Comparison of ENCODE assay signal across 8 cellular contexts in genomic region chr19:12786149-12786870, GRCh38. TPM values are rescaled to one million over a fixed set of nuclear protein-coding genes. Genes with fewer than 3 reads are reported as not detected.
DNase-seq lines count a peak whose midpoint lies in the region; ATAC-seq and TF ChIP-seq lines count a peak whose summit lies in the region.

No MANE protein-coding gene starts in this region.

- TF ChIP-seq POLR2A in GM18951 (IDR thresholded peaks at IDR 0.05; ENCODE audit: extremely low read depth, insufficient read depth, insufficient read length): peak; percentile 28
- peak in 1 of 2 donors; percentile 36 for TF ChIP-seq POLR2A in sigmoid colon (IDR thresholded peaks at IDR 0.05)

- H3K27me3 ChIP-seq in sigmoid colon: no peaks in the 10 kb centered on the region

- 9 to 27% methylated on average over 18 of the region's 18 CpGs for WGBS in sigmoid colon, 2 donors

- DNase-seq in SKM-1 (lab: John Stamatoyannopoulos, UW; ENCODE audit: unreplicated experiment) (peak; percentile 73), cardiac septum (ENCODE audit: low spot score) (peak; percentile 85), sigmoid colon (peak; percentile 83), activated gamma-delta T cell treated with Interleukin-2 at 50 U/mL for 16 hours (no peak), DMS114 treated with DMSO at 0.1 percent for 48 hours (lab: John Stamatoyannopoulos, UW; ENCODE audit: unreplicated experiment) (no peak)

- ATAC-seq in HG03342 (IDR thresholded peaks at IDR 0.05; ENCODE audit: unreplicated experiment) (no peak), GM19023 (IDR thresholded peaks at IDR 0.05; ENCODE audit: unreplicated experiment) (no peak)

- H3K4me3 ChIP-seq in sigmoid colon: no peak overlapping the region

- in situ Hi-C loops in GM18951 (cut with MboI; ENCODE audit: low sequenced_read_pairs, unreplicated experiment): no loop called here

- peak overlapping the region; percentile 97 to 100 (median 98) for H3K27ac ChIP-seq in sigmoid colon

- TF ChIP-seq EP300 in sigmoid colon (IDR thresholded peaks at IDR 0.05): no peak

- no peaks in the 10 kb centered on the region for H3K9me3 ChIP-seq in sigmoid colon

- H3K4me1 ChIP-seq in sigmoid colon: peaks cover 0 to 70% (median 67%) of the 10 kb centered on the region in 4 donors

- no peak for TF ChIP-seq CTCF in sigmoid colon (IDR thresholded peaks at IDR 0.05)

- no peaks in the 10 kb centered on the region for H3K36me3 ChIP-seq in sigmoid colon

- intact Hi-C loops in cardiac septum (cut with DNase I): no loop called here
- intact Hi-C loops in sigmoid colon (cut with DNase I): no loop called here

RNA-seq across cellular contexts. Expression of gene JUNB, which starts 5.0 kb away (rescaled TPM):
- 97.7 TPM for total RNA-seq in cardiac septum
- 1,000 to 10,000 TPM in 1 of 4 donors, 100 to 1,000 TPM in 3; 125 to 1,252 (median 504) TPM for total RNA-seq in sigmoid colon
- polyA plus RNA-seq in sigmoid colon: 100 to 1,000 TPM in 2 of 3 donors, 10 to 100 TPM in 1; 91.6 to 289 (median 249) TPM

RNA-seq across cellular contexts. Expression of gene HOOK2, which starts 11.0 kb away (rescaled TPM):
- total RNA-seq in cardiac septum (101 TPM), sigmoid colon (10 to 100 TPM; 10.2 to 37.9 (median 12.7) TPM)
- polyA plus RNA-seq in sigmoid colon: 10 to 100 TPM; 36.0 to 80.4 (median 42.1) TPM

RNA-seq across cellular contexts. Expression of gene PRDX2, which starts 15.3 kb away (rescaled TPM):
- total RNA-seq in cardiac septum: 595 TPM
- 100 to 1,000 TPM; 248 to 312 (median 264) TPM for total RNA-seq in sigmoid colon
- 100 to 1,000 TPM; 277 to 379 (median 284) TPM for polyA plus RNA-seq in sigmoid colon

RNA-seq across cellular contexts. Expression of gene THSD8, which starts 15.6 kb away (rescaled TPM):
- total RNA-seq in cardiac septum: 0.94 TPM
- total RNA-seq in sigmoid colon: not detected
- polyA plus RNA-seq in sigmoid colon: 1 to 10 TPM in 2 of 3 donors, not detected in 1; 2.5 to 2.8 TPM

RNA-seq across cellular contexts. Expression of gene RNASEH2A, which starts 20.1 kb away (rescaled TPM):
- total RNA-seq in cardiac septum: 4.4 TPM
- total RNA-seq in sigmoid colon: 1 to 10 TPM; 1.9 to 3.7 (median 3.0) TPM
- polyA plus RNA-seq in sigmoid colon: 10 to 100 TPM in 1 of 3 donors, 1 to 10 TPM in 2; 6.2 to 22.1 (median 7.2) TPM

Comparison
In these comparisons a context has a peak if more than half of its experiments do, and no peak if none do; other contexts are left out.
1. DNase-seq: peak in SKM-1 (single experiment), cardiac septum (single experiment) and sigmoid colon (single experiment); none in activated gamma-delta T cell treated with Interleukin-2 at 50 U/mL for 16 hours (single experiment) and DMS114 treated with DMSO at 0.1 percent for 48 hours (single experiment).